21 cellular contexts compared by ENCODE assay signal in the genomic region with DNA sequence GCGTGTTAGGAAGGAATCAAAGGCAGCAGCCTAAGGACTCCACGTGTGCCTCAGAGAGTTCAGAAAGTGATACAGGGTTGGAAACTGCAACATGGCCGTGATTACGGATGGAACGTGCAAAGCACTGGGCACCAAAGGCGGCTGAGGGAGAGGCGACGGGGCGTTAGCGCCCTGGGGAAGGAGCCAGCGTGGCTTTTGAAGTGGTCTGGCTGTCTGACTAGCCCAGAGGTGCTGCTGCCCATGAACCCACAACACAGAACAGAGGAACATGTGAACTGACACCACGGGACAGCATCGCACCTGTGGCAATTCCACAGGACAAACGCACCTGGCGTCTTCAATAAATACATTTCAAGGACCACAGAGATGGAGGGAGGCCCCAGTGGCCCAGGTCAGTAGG. TPM values are rescaled to one million over a fixed set of nuclear protein-coding genes. Genes with fewer than 3 reads are reported as not detected.
"Had no signal": no experiment of that assay in that cellular context is flagged by ENCODE, and none has a peak within 500 bp of the region (broad histone marks: within the 10 kb centered on the region; RNA-seq: fewer than 3 reads in every experiment).

No MANE protein-coding gene starts in this region.

- DNase-seq: activated CD4-positive, alpha-beta T cell treated with anti-CD3 and anti-CD28 coated beads for 4 hours; activated CD8-positive, alpha-beta memory T cell treated with anti-CD3 and anti-CD28 coated beads, Interleukin-2, amount 50 U/mL, for 48 hours; activated CD8-positive, alpha-beta T cell treated with anti-CD3 and anti-CD28 coated beads, Interleukin-2, amount 10 ng/mL, durations not matched to agents 7 days and 5 days; activated T-cell treated with anti-CD3 and anti-CD28 coated beads, Interleukin-2, amount 50 U/mL, for 1 hour; body of pancreas; MG63; NCI-H1105; NCI-H1436; NCI-H1694 treated with DMSO at 0.1 percent for 48 hours; NCI-H2081; NCI-H2171; NCI-H226; NCI-H526; NCI-H774; RPMI8226; SHP77; SW 1271 had no signal

- H3K4me3 ChIP-seq: ascending aorta, body of pancreas, MG63, SJSA1 had no signal

- H3K4me1 ChIP-seq: ascending aorta, body of pancreas, SJSA1 had no signal

- H3K9me3 ChIP-seq: ascending aorta, body of pancreas, MG63 had no signal

- ATAC-seq: activated CD4-positive, CD25-positive, alpha-beta regulatory T cell treated with anti-CD3 and anti-CD28 coated beads, Interleukin-2, amount 50 U/mL, for 24 hours; activated CD8-positive, alpha-beta T cell treated with anti-CD3 and anti-CD28 coated beads, Interleukin-2, amount 10 ng/mL, durations not matched to agents 7 days and 5 days; body of pancreas; SK-N-SH treated with all-trans-retinoic acid at 6 μM for 48 hours had no signal

- H3K27me3 ChIP-seq: ascending aorta, body of pancreas had no signal

- H3K36me3 ChIP-seq: ascending aorta, MG63, SJSA1 had no signal

- H3K27ac ChIP-seq: ascending aorta, body of pancreas, SJSA1 had no signal

RNA-seq across cellular contexts. Expression of gene TMEM52, which starts 18.0 kb away (rescaled TPM):
- total RNA-seq: ascending aorta had no signal

RNA-seq across cellular contexts. Expression of gene CALML6, which starts 22.0 kb away (rescaled TPM):
- total RNA-seq: ascending aorta, SJSA1 had no signal
